8 cellular contexts compared by ENCODE assay signal in genomic region chr10:68153473-68154210, GRCh38. TPM values are rescaled to one million over a fixed set of nuclear protein-coding genes. Genes with fewer than 3 reads are reported as not detected.
DNase-seq lines count a peak whose midpoint lies in the region; ATAC-seq and TF ChIP-seq lines count a peak whose summit lies in the region.

No MANE protein-coding gene starts in this region.

- TF ChIP-seq POLR2A in sigmoid colon (IDR thresholded peaks at IDR 0.05), result no peak

- H3K4me1 ChIP-seq in heart right ventricle (peaks cover 0 to 35% (median 18%) of the 10 kb centered on the region in 9 donors), sigmoid colon (peaks cover 0 to 19% (median 13%) of the 10 kb centered on the region in 4 donors)

- H3K27me3 ChIP-seq in heart right ventricle, result no peaks in the 10 kb centered on the region
- H3K27me3 ChIP-seq in sigmoid colon, result no peaks in the 10 kb centered on the region

- H3K27ac Mint-ChIP-seq in CD14-positive monocyte, result no peak overlapping the region

- peaks cover 0 to 7% (median 5%) of the 10 kb centered on the region in 3 donors for H3K27me3 Mint-ChIP-seq in CD14-positive monocyte (ENCODE audit: low read depth in 3 of 3)

- ATAC-seq in HG03378 (IDR thresholded peaks at IDR 0.05; ENCODE audit: unreplicated experiment), result peak; percentile 46
- ATAC-seq in heart right ventricle, result peak; percentile 59 to 95 (median 88)
- no peak for ATAC-seq in HG02938 (IDR thresholded peaks at IDR 0.05; ENCODE audit: unreplicated experiment)

- DNase-seq in CD14-positive monocyte (ENCODE audit: low spot score) (peak; percentile 48), SW480 (ENCODE audit: low spot score) (peak; percentile 99), heart right ventricle (peak in 1 of 2 donors; percentile 52), sigmoid colon (no peak), NOMO-1 (lab: John Stamatoyannopoulos, UW; ENCODE audit: unreplicated experiment in 2 of 2) (no peak)
- DNase-seq in activated T-cell treated with anti-CD3 and anti-CD28 coated beads, Interleukin-2, amount 50 U/mL, for 1 hour, result no peak

- no peaks in the 10 kb centered on the region for H3K4me1 Mint-ChIP-seq in CD14-positive monocyte

- peaks cover 0 to 3% (median 0%) of the 10 kb centered on the region in 7 donors for H3K9me3 Mint-ChIP-seq in CD14-positive monocyte

- peak in 1 of 4 donors; percentile 14 for TF ChIP-seq EP300 in sigmoid colon (IDR thresholded peaks at IDR 0.05)

- TF ChIP-seq CTCF in CD14-positive monocyte (IDR thresholded peaks at IDR 0.05), result no peak
- TF ChIP-seq CTCF in heart right ventricle (IDR thresholded peaks at IDR 0.05), result no peak
- no peak for TF ChIP-seq CTCF in sigmoid colon (IDR thresholded peaks at IDR 0.05)

- no peak overlapping the region for H3K4me3 Mint-ChIP-seq in CD14-positive monocyte

- intact Hi-C loops in CD14-positive monocyte (cut with micrococcal nuclease) (loop anchor here in 1 of 2 donors (10.0 kb wide), 2 partner anchors 299 to 369 kb away; no protein-coding TSS in a partner anchor), heart right ventricle (cut with DNase I) (loop anchor here in 4 of 10 donors (2.0 to 10.0 kb wide), 4 partner anchors 69 to 299 kb away; no protein-coding TSS in a partner anchor), sigmoid colon (cut with DNase I) (no loop called here)

- peak overlapping the region; percentile 58 to 95 (median 82) for H3K27ac ChIP-seq in heart right ventricle
- H3K27ac ChIP-seq in sigmoid colon, result peak overlapping the region in 3 of 4 donors; percentile 7 to 32 (median 10)

- H3K4me3 ChIP-seq in heart right ventricle (no peak overlapping the region), sigmoid colon (no peak overlapping the region)

- H3K36me3 Mint-ChIP-seq in CD14-positive monocyte, result no peaks in the 10 kb centered on the region

- H3K36me3 ChIP-seq in heart right ventricle (peaks cover 0 to 35% (median 0%) of the 10 kb centered on the region in 9 donors), sigmoid colon (no peaks in the 10 kb centered on the region)

- H3K9me3 ChIP-seq in heart right ventricle (no peaks in the 10 kb centered on the region), sigmoid colon (no peaks in the 10 kb centered on the region)

- 8% methylated on average over 8 of the region's 8 CpGs for WGBS in heart right ventricle, 2 donors
- 13 to 30% methylated on average over 8 of the region's 8 CpGs for WGBS in sigmoid colon, 2 donors

RNA-seq across cellular contexts. Expression of gene MYPN, which starts 44.4 kb away (rescaled TPM):
- polyA plus RNA-seq in CD14-positive monocyte (not detected), heart right ventricle (10 to 100 TPM; 27.1 to 67.2 TPM), sigmoid colon (1 to 10 TPM in 1 of 3 donors, under 1 TPM in 2; 0.23 to 1.6 (median 0.60) TPM)
- total RNA-seq in heart right ventricle (100 to 1,000 TPM in 8 of 10 donors, 10 to 100 TPM in 2; 86.5 to 302 (median 175) TPM), sigmoid colon (not detected)

Comparison
In these comparisons a context has a peak if more than half of its experiments do, and no peak if none do; other contexts are left out.
1. DNase-seq: peak in CD14-positive monocyte (single experiment) and SW480 (single experiment); none in sigmoid colon (single experiment), NOMO-1 (0 of 2) and activated T-cell treated with anti-CD3 and anti-CD28 coated beads, Interleukin-2, amount 50 U/mL, for 1 hour (single experiment).
2. RNA of gene MYPN, which starts 44.4 kb away (polyA plus RNA-seq): 27.1 to 67.2 TPM in heart right ventricle; 0.23 to 1.6 TPM in sigmoid colon and not detected in CD14-positive monocyte; every median in the first group is over 10 times any median in the second.